8 cellular contexts compared by ENCODE assay signal in genomic region chr10:11164806-11165590, GRCh38.
A peak's percentile ranks its signal among the peaks of the same experiment; 100 is the strongest.
DNase-seq lines count a peak whose midpoint lies in the region; ATAC-seq and TF ChIP-seq lines count a peak whose summit lies in the region.

No MANE protein-coding gene starts in this region.

- H3K4me3 ChIP-seq in adipocyte (ENCODE audit: low read length): peak overlapping the region; percentile 87

- TF ChIP-seq POLR2A in GM10847 (IDR thresholded peaks at IDR 0.05; ENCODE audit: extremely low read depth, insufficient read length): peak; percentile 41

- peaks cover 7% of the 10 kb centered on the region for H3K4me1 ChIP-seq in adipocyte (ENCODE audit: control insufficient read depth, insufficient read depth, low read length)

- no peaks in the 10 kb centered on the region for H3K27me3 ChIP-seq in adipocyte (replicated peaks; ENCODE audit: control insufficient read depth, insufficient read depth, low read length)

- peaks cover 3% of the 10 kb centered on the region for H3K36me3 ChIP-seq in adipocyte (ENCODE audit: control insufficient read depth, insufficient read depth, low read length, severe bottlenecking)

- H3K9ac ChIP-seq in adipocyte (ENCODE audit: low read length): peak overlapping the region; percentile 80

- intact Hi-C loops in left ventricle myocardium superior (cut with micrococcal nuclease): no loop called here

- H3K9me3 ChIP-seq in adipocyte (ENCODE audit: control insufficient read depth, low read length): no peaks in the 10 kb centered on the region

- DNase-seq in adipocyte (ENCODE audit: low read depth): peak; percentile 10
- DNase-seq in left ventricle myocardium superior: peak; percentile 84
- DNase-seq in pulmonary artery endothelial cell (ENCODE audit: low read depth, low spot score): peak; percentile 11
- DNase-seq in DMS53 treated with DMSO at 0.1 percent for 48 hours (lab: John Stamatoyannopoulos, UW; ENCODE audit: unreplicated experiment): no peak
- no peak for DNase-seq in DMS114 treated with DMSO at 0.1 percent for 48 hours (lab: John Stamatoyannopoulos, UW; ENCODE audit: unreplicated experiment)

- ATAC-seq in HG03095 (IDR thresholded peaks at IDR 0.05; ENCODE audit: unreplicated experiment) (peak; percentile 25), SK-N-SH treated with all-trans-retinoic acid at 6 μM for 48 hours (peak; percentile 18; the same call in 1 of the 3 replicates), left ventricle myocardium superior (peak; percentile 74)

TF ChIP-seq in SK-N-SH treated with all-trans-retinoic acid at 6 μM for 48 hours, 23 proteins besides CTCF, POLR2A, EP300 and RAD21:
- TF ChIP-seq PATZ1 (CRISPR knock-in tag; IDR thresholded peaks at IDR 0.05; ENCODE audit: borderline replicate concordance): no peak
- TF ChIP-seq ZC3H10 (CRISPR knock-in tag; IDR thresholded peaks at IDR 0.05): no peak
- no peak for TF ChIP-seq PPARA (CRISPR knock-in tag; IDR thresholded peaks at IDR 0.05; ENCODE audit: borderline replicate concordance)
- no peak for TF ChIP-seq OSR1 (CRISPR knock-in tag; IDR thresholded peaks at IDR 0.05)
TF ChIP-seq in SK-N-SH treated with all-trans-retinoic acid at 6 μM for 48 hours: peak in this region for 0.

Comparison
In these comparisons a context has a peak if more than half of its experiments do, and no peak if none do; other contexts are left out.
1. ATAC-seq: peak in every context shown above with its lines; median percentile 74 in left ventricle myocardium superior; 25 in HG03095; 18 in SK-N-SH treated with all-trans-retinoic acid at 6 μM for 48 hours.
2. DNase-seq: peak in adipocyte (single experiment), left ventricle myocardium superior (single experiment) and pulmonary artery endothelial cell (single experiment); none in DMS53 treated with DMSO at 0.1 percent for 48 hours (single experiment) and DMS114 treated with DMSO at 0.1 percent for 48 hours (single experiment).